8 cellular contexts compared by ENCODE assay signal in genomic region chr5:148179234-148179824, GRCh38. TPM values are rescaled to one million over a fixed set of nuclear protein-coding genes. Genes with fewer than 3 reads are reported as not detected.
A peak's percentile ranks its signal among the peaks of the same experiment; 100 is the strongest.
DNase-seq lines count a peak whose midpoint lies in the region; ATAC-seq, FAIRE-seq and TF ChIP-seq lines count a peak whose summit lies in the region.

No MANE protein-coding gene starts in this region.

- intact Hi-C loops in activated CD4-positive, alpha-beta T cell treated with anti-CD3 and anti-CD28 coated beads, Interleukin-2, amount 10 ng/mL, durations not matched to agents 24 days and 14 days (cut with micrococcal nuclease): loop anchor here (1.0 to 5.0 kb wide), 5 partner anchors 195 to 858 kb away; no protein-coding TSS in a partner anchor

- H3K9me3 ChIP-seq in astrocyte (ENCODE audit: insufficient read depth, low read depth, low read length): no peaks in the 10 kb centered on the region
- H3K9me3 ChIP-seq in iPS DF 6.9 (ENCODE audit: control insufficient read depth, insufficient read depth, low read length): no peaks in the 10 kb centered on the region

- peak; percentile 78 for TF ChIP-seq CTCF in astrocyte (IDR thresholded peaks at IDR 0.05; ENCODE audit: insufficient read depth, low read depth, low read length)

- H3K36me3 Mint-ChIP-seq in activated CD4-positive, alpha-beta T cell treated with anti-CD3 and anti-CD28 coated beads, Interleukin-2, amount 10 ng/mL, durations not matched to agents 24 days and 14 days (ENCODE audit: low read depth): no peaks in the 10 kb centered on the region
- no peaks in the 10 kb centered on the region for H3K36me3 Mint-ChIP-seq in astrocyte (ENCODE audit: low read depth, unreplicated experiment)
- no peaks in the 10 kb centered on the region for H3K36me3 Mint-ChIP-seq in stimulated activated naive B cell treated with anti-CD40 and anti-IgM and Interleukin-4, amounts not matched to agents 10 μg/mL and 1 μg/mL and 100 μg/mL, for 72 hours
- H3K36me3 Mint-ChIP-seq in activated naive CD8-positive, alpha-beta T cell treated with anti-CD3 and anti-CD28 coated beads for 36 hours: no peaks in the 10 kb centered on the region

- H2AFZ ChIP-seq in astrocyte (ENCODE audit: low read depth, low read length): no peak overlapping the region

- H3K36me3 ChIP-seq in astrocyte (ENCODE audit: insufficient read depth, low read length) (no peaks in the 10 kb centered on the region), iPS DF 6.9 (ENCODE audit: control insufficient read depth, insufficient read depth, low read length) (no peaks in the 10 kb centered on the region)

- H3K79me2 ChIP-seq in astrocyte (ENCODE audit: insufficient read depth, low read length): no peaks in the 10 kb centered on the region

- no peaks in the 10 kb centered on the region for H4K20me1 ChIP-seq in astrocyte (ENCODE audit: insufficient read depth, low read length)

- H3K4me3 Mint-ChIP-seq in activated CD4-positive, alpha-beta T cell treated with anti-CD3 and anti-CD28 coated beads, Interleukin-2, amount 10 ng/mL, durations not matched to agents 24 days and 14 days: no peak overlapping the region
- no peak overlapping the region for H3K4me3 Mint-ChIP-seq in astrocyte (ENCODE audit: unreplicated experiment)
- no peak overlapping the region for H3K4me3 Mint-ChIP-seq in stimulated activated naive B cell treated with anti-CD40 and anti-IgM and Interleukin-4, amounts not matched to agents 10 μg/mL and 1 μg/mL and 100 μg/mL, for 72 hours
- H3K4me3 Mint-ChIP-seq in activated naive CD8-positive, alpha-beta T cell treated with anti-CD3 and anti-CD28 coated beads for 36 hours: no peak overlapping the region

- H3K4me1 ChIP-seq in astrocyte (ENCODE audit: insufficient read depth, low read length) (no peaks in the 10 kb centered on the region), iPS DF 6.9 (ENCODE audit: control insufficient read depth, insufficient read depth, low read length) (no peaks in the 10 kb centered on the region)

- FAIRE-seq in astrocyte (lab: Jason Lieb, UNC): no peak

- no peak overlapping the region for H3K27ac Mint-ChIP-seq in activated CD4-positive, alpha-beta T cell treated with anti-CD3 and anti-CD28 coated beads, Interleukin-2, amount 10 ng/mL, durations not matched to agents 24 days and 14 days
- no peak overlapping the region for H3K27ac Mint-ChIP-seq in astrocyte (ENCODE audit: unreplicated experiment)
- H3K27ac Mint-ChIP-seq in stimulated activated naive B cell treated with anti-CD40 and anti-IgM and Interleukin-4, amounts not matched to agents 10 μg/mL and 1 μg/mL and 100 μg/mL, for 72 hours: no peak overlapping the region
- no peak overlapping the region for H3K27ac Mint-ChIP-seq in activated naive CD8-positive, alpha-beta T cell treated with anti-CD3 and anti-CD28 coated beads for 36 hours

- peaks cover 3% of the 10 kb centered on the region for H3K4me1 Mint-ChIP-seq in activated CD4-positive, alpha-beta T cell treated with anti-CD3 and anti-CD28 coated beads, Interleukin-2, amount 10 ng/mL, durations not matched to agents 24 days and 14 days
- H3K4me1 Mint-ChIP-seq in astrocyte (ENCODE audit: low read depth, unreplicated experiment): no peaks in the 10 kb centered on the region
- no peaks in the 10 kb centered on the region for H3K4me1 Mint-ChIP-seq in stimulated activated naive B cell treated with anti-CD40 and anti-IgM and Interleukin-4, amounts not matched to agents 10 μg/mL and 1 μg/mL and 100 μg/mL, for 72 hours
- no peaks in the 10 kb centered on the region for H3K4me1 Mint-ChIP-seq in activated naive CD8-positive, alpha-beta T cell treated with anti-CD3 and anti-CD28 coated beads for 36 hours

- ATAC-seq in HG02852 (IDR thresholded peaks at IDR 0.05; ENCODE audit: unreplicated experiment): peak; percentile 69
- peak; percentile 58 to 67 for ATAC-seq in stimulated activated naive B cell treated with anti-CD40 and anti-IgM and Interleukin-4, amounts not matched to agents 10 μg/mL and 1 μg/mL and 100 μg/mL, for 72 hours (replicated peaks)

- H3K27me3 ChIP-seq in astrocyte (ENCODE audit: insufficient read depth, low read length) (peaks cover 3% of the 10 kb centered on the region), iPS DF 6.9 (ENCODE audit: control insufficient read depth, insufficient read depth, low read length) (0 out of 2 replicates have a peak, but pooled peaks cover 1% of the 10 kb centered on the region)

- H3K9ac ChIP-seq in astrocyte (ENCODE audit: low read length): no peak overlapping the region

- no peak overlapping the region for H3K4me3 ChIP-seq in astrocyte (ENCODE audit: insufficient read depth, low read depth, low read length)
- H3K4me3 ChIP-seq in iPS DF 6.9 (ENCODE audit: low read length): no peak overlapping the region

- H3K27ac ChIP-seq in astrocyte (ENCODE audit: low read depth, low read length) (no peak overlapping the region), iPS DF 6.9 (ENCODE audit: low read length) (no peak overlapping the region)

- no CpG with 5 or more reads among the region's 3 CpGs for WGBS in iPS DF 6.9 (ENCODE audit: insufficient coverage, insufficient read length)

- H3K9me3 Mint-ChIP-seq in activated CD4-positive, alpha-beta T cell treated with anti-CD3 and anti-CD28 coated beads, Interleukin-2, amount 10 ng/mL, durations not matched to agents 24 days and 14 days: no peaks in the 10 kb centered on the region
- H3K9me3 Mint-ChIP-seq in astrocyte (ENCODE audit: unreplicated experiment): no peaks in the 10 kb centered on the region
- no peaks in the 10 kb centered on the region for H3K9me3 Mint-ChIP-seq in stimulated activated naive B cell treated with anti-CD40 and anti-IgM and Interleukin-4, amounts not matched to agents 10 μg/mL and 1 μg/mL and 100 μg/mL, for 72 hours
- H3K9me3 Mint-ChIP-seq in activated naive CD8-positive, alpha-beta T cell treated with anti-CD3 and anti-CD28 coated beads for 36 hours: no peaks in the 10 kb centered on the region

- no peak overlapping the region for H3K4me2 ChIP-seq in astrocyte (ENCODE audit: low read length)

- peak; percentile 73 for DNase-seq in activated CD4-positive, alpha-beta T cell treated with anti-CD3 and anti-CD28 coated beads, Interleukin-2, amount 10 ng/mL, durations not matched to agents 24 days and 14 days
- no peak for DNase-seq in activated CD4-positive, alpha-beta T cell treated with anti-CD3 and anti-CD28 coated beads, Interleukin-2, amount 50 U/mL, for 48 hours
- DNase-seq in NCI-H2227 (lab: John Stamatoyannopoulos, UW; ENCODE audit: unreplicated experiment): peak; percentile 51
- DNase-seq in astrocyte (ENCODE audit: low read depth): peak; percentile 48
- peak; percentile 18 for DNase-seq in iPS DF 6.9 (ENCODE audit: low read depth, low spot score)
- DNase-seq in stimulated activated naive B cell treated with anti-CD40 and anti-IgM and Interleukin-4, amounts not matched to agents 10 μg/mL and 1 μg/mL and 100 μg/mL, for 72 hours: no peak
- no peak for DNase-seq in activated naive CD8-positive, alpha-beta T cell treated with anti-CD3 and anti-CD28 coated beads for 36 hours

- H3K27me3 Mint-ChIP-seq in activated CD4-positive, alpha-beta T cell treated with anti-CD3 and anti-CD28 coated beads, Interleukin-2, amount 10 ng/mL, durations not matched to agents 24 days and 14 days: peaks cover 15% of the 10 kb centered on the region
- H3K27me3 Mint-ChIP-seq in astrocyte (ENCODE audit: low read depth, unreplicated experiment): no peaks in the 10 kb centered on the region
- H3K27me3 Mint-ChIP-seq in stimulated activated naive B cell treated with anti-CD40 and anti-IgM and Interleukin-4, amounts not matched to agents 10 μg/mL and 1 μg/mL and 100 μg/mL, for 72 hours: peaks cover 9 to 11% of the 10 kb centered on the region in 2 donors
- H3K27me3 Mint-ChIP-seq in activated naive CD8-positive, alpha-beta T cell treated with anti-CD3 and anti-CD28 coated beads for 36 hours: peaks cover 19% of the 10 kb centered on the region

RNA-seq across cellular contexts. Expression of gene SPINK14, which starts 11.0 kb away (rescaled TPM):
- not detected in 2 replicates for total RNA-seq in activated CD4-positive, alpha-beta T cell treated with anti-CD3 and anti-CD28 coated beads, Interleukin-2, amount 10 ng/mL, durations not matched to agents 24 days and 14 days
- total RNA-seq in astrocyte: not detected in 2 replicates
- not detected for total RNA-seq in activated naive CD8-positive, alpha-beta T cell treated with anti-CD3 and anti-CD28 coated beads for 36 hours

RNA-seq across cellular contexts. Expression of gene SPINK6, which starts 23.5 kb away (rescaled TPM):
- total RNA-seq in activated CD4-positive, alpha-beta T cell treated with anti-CD3 and anti-CD28 coated beads, Interleukin-2, amount 10 ng/mL, durations not matched to agents 24 days and 14 days: not detected in 2 replicates
- not detected in 2 replicates for total RNA-seq in astrocyte
- total RNA-seq in activated naive CD8-positive, alpha-beta T cell treated with anti-CD3 and anti-CD28 coated beads for 36 hours: not detected

RNA-seq across cellular contexts. Expression of gene MARCOL, which starts 59.0 kb away (rescaled TPM):
- not detected in 2 replicates for total RNA-seq in activated CD4-positive, alpha-beta T cell treated with anti-CD3 and anti-CD28 coated beads, Interleukin-2, amount 10 ng/mL, durations not matched to agents 24 days and 14 days
- total RNA-seq in astrocyte: not detected in 2 replicates
- not detected for total RNA-seq in activated naive CD8-positive, alpha-beta T cell treated with anti-CD3 and anti-CD28 coated beads for 36 hours

Comparison
In these comparisons a context has a peak if more than half of its experiments do, and no peak if none do; other contexts are left out.
1. DNase-seq: peak in activated CD4-positive, alpha-beta T cell treated with anti-CD3 and anti-CD28 coated beads, Interleukin-2, amount 10 ng/mL, durations not matched to agents 24 days and 14 days (single experiment), NCI-H2227 (single experiment), astrocyte (single experiment) and iPS DF 6.9 (single experiment); none in activated CD4-positive, alpha-beta T cell treated with anti-CD3 and anti-CD28 coated beads, Interleukin-2, amount 50 U/mL, for 48 hours (0 of 2), stimulated activated naive B cell treated with anti-CD40 and anti-IgM and Interleukin-4, amounts not matched to agents 10 μg/mL and 1 μg/mL and 100 μg/mL, for 72 hours (single experiment) and activated naive CD8-positive, alpha-beta T cell treated with anti-CD3 and anti-CD28 coated beads for 36 hours (single experiment).